In the genomic region with DNA sequence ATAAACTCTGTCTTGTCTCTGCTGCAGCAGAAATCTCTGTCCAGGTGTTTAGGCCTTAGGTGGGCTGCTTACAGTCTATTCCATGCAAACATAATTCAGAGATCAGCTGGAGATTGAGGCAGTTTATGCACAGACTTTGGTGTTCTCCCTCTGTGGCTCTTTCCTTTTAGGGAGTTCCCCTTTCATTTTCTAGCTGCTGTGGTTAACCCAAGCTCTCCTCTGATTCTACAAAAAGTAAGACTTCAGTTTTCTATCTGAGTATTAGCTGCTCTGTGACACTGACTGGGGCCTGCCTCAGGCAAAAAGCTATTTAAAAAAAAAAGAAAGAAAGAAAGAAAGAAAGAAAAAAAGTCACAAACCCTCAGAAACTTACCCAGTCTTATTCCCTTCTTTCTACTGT, we compare ENCODE assay signal across 17 cellular contexts.
A peak's percentile ranks its signal among the peaks of the same experiment; 100 is the strongest.
DNase-seq lines count a peak whose midpoint lies in the region; ATAC-seq and TF ChIP-seq lines count a peak whose summit lies in the region.
"Had no signal": no experiment of that assay in that cellular context is flagged by ENCODE, and none has a peak within 500 bp of the region (broad histone marks: within the 10 kb centered on the region; RNA-seq: fewer than 3 reads in every experiment).

No MANE protein-coding gene starts in this region.

- TF ChIP-seq CTCF in GM10248 (IDR thresholded peaks at IDR 0.05; ENCODE audit: control extremely low read depth, extremely low read depth, low read depth, missing control alignments) (no peak), left ventricle myocardium inferior (IDR thresholded peaks at IDR 0.05; ENCODE audit: borderline replicate concordance) (no peak), upper lobe of right lung (IDR thresholded peaks at IDR 0.05) (no peak)

- no peak overlapping the region for H3K4me3 ChIP-seq in BLaER1
- H3K4me3 ChIP-seq in left ventricle myocardium inferior: no peak overlapping the region
- no peak overlapping the region for H3K4me3 ChIP-seq in upper lobe of right lung
- no peak overlapping the region for H3K4me3 ChIP-seq in right cardiac atrium (ENCODE audit: low read length)
- H3K4me3 ChIP-seq: Peyer's patch, suprapubic skin had no signal

- ATAC-seq in HG03432 (IDR thresholded peaks at IDR 0.05; ENCODE audit: unreplicated experiment) (peak; percentile 47), upper lobe of right lung (no peak), right cardiac atrium (no peak)
- ATAC-seq: effector memory CD8-positive, alpha-beta T cell had no signal

- H3K4me2 ChIP-seq in BLaER1: peak overlapping the region; percentile 31
- H3K4me2 ChIP-seq: SK-N-SH had no signal

- no peaks in the 10 kb centered on the region for H3K36me3 ChIP-seq in BLaER1
- no peaks in the 10 kb centered on the region for H3K36me3 ChIP-seq in left ventricle myocardium inferior
- no peaks in the 10 kb centered on the region for H3K36me3 ChIP-seq in upper lobe of right lung
- H3K36me3 ChIP-seq: Peyer's patch, suprapubic skin had no signal

- no peaks in the 10 kb centered on the region for H4K20me1 ChIP-seq in BLaER1

- DNase-seq in GM10248 (ENCODE audit: extremely low spot score): peak; percentile 62
- DNase-seq in OCI-M1 (lab: John Stamatoyannopoulos, UW): peak; percentile 33
- DNase-seq in left ventricle myocardium inferior: no peak
- DNase-seq in upper lobe of right lung: no peak
- no peak for DNase-seq in right cardiac atrium
- DNase-seq: activated CD4-positive, alpha-beta memory T cell treated with anti-CD3 and anti-CD28 coated beads, Interleukin-2, amount 10 ng/mL, durations not matched to agents 7 days and 5 days; anterior cingulate cortex; effector memory CD8-positive, alpha-beta T cell; mesenchymal stem cell; NCI-H1092 treated with DMSO at 0.1 percent for 48 hours; Peyer's patch; SK-N-SH; stimulated activated CD4-positive, alpha-beta T cell treated with anti-CD3 and anti-CD28 coated beads, Interleukin-2, amount 100 ng/mL, for 48 hours had no signal

- H3K9ac ChIP-seq in BLaER1: no peak overlapping the region
- H3K9ac ChIP-seq: parathyroid adenoma, SK-N-SH had no signal

- CTCF ChIA-PET in GM10248 (lab: Yijun Ruan, JAX): interaction anchor here (1.6 kb wide), 1 partner anchor 14 kb away, joined by 4 read pairs; no protein-coding TSS in a partner anchor

- H3K4me1 ChIP-seq in BLaER1 (peaks cover 14% of the 10 kb centered on the region), left ventricle myocardium inferior (no peaks in the 10 kb centered on the region), upper lobe of right lung (no peaks in the 10 kb centered on the region), right cardiac atrium (ENCODE audit: control insufficient read depth, insufficient read depth, low read length) (no peaks in the 10 kb centered on the region)
- H3K4me1 ChIP-seq: parathyroid adenoma, Peyer's patch, suprapubic skin had no signal

- no peak overlapping the region for H3K27ac ChIP-seq in BLaER1
- no peak overlapping the region for H3K27ac ChIP-seq in left ventricle myocardium inferior (replicated peaks)
- no peak overlapping the region for H3K27ac ChIP-seq in upper lobe of right lung
- no peak overlapping the region for H3K27ac ChIP-seq in right cardiac atrium (ENCODE audit: low read length)
- H3K27ac ChIP-seq: parathyroid adenoma, Peyer's patch, suprapubic skin had no signal

- POLR2A ChIA-PET in GM10248 (lab: Yijun Ruan, JAX): interaction anchor here (0.5 to 1.0 kb wide), 2 partner anchors 31 to 260 kb away, joined by 3 read pairs; no protein-coding TSS in a partner anchor

- H3K27me3 ChIP-seq in BLaER1: no peaks in the 10 kb centered on the region
- no peaks in the 10 kb centered on the region for H3K27me3 ChIP-seq in left ventricle myocardium inferior (ENCODE audit: low read depth)
- no peaks in the 10 kb centered on the region for H3K27me3 ChIP-seq in upper lobe of right lung
- H3K27me3 ChIP-seq in right cardiac atrium (ENCODE audit: control insufficient read depth, insufficient read depth): no peaks in the 10 kb centered on the region
- H3K27me3 ChIP-seq: Peyer's patch had no signal

- H3K9me3 ChIP-seq in BLaER1 (peaks cover 10% of the 10 kb centered on the region), left ventricle myocardium inferior (replicated peaks) (peaks cover 16% of the 10 kb centered on the region), upper lobe of right lung (no peaks in the 10 kb centered on the region), right cardiac atrium (ENCODE audit: control insufficient read depth, low read length) (no peaks in the 10 kb centered on the region)
- H3K9me3 ChIP-seq: Peyer's patch, SK-N-SH, suprapubic skin had no signal

- intact Hi-C loops in left ventricle myocardium inferior (cut with micrococcal nuclease): no loop called here
- intact Hi-C loops in upper lobe of right lung (cut with DNase I): no loop called here
- intact Hi-C loops in right cardiac atrium (cut with DNase I): no loop called here

Comparison
In these comparisons a context has a peak if more than half of its experiments do, and no peak if none do; other contexts are left out.
1. DNase-seq: peak in GM10248 (single experiment) and OCI-M1 (single experiment); none in left ventricle myocardium inferior (single experiment), upper lobe of right lung (single experiment) and right cardiac atrium (0 of 3).